16 cellular contexts compared by ENCODE assay signal in the genomic region with DNA sequence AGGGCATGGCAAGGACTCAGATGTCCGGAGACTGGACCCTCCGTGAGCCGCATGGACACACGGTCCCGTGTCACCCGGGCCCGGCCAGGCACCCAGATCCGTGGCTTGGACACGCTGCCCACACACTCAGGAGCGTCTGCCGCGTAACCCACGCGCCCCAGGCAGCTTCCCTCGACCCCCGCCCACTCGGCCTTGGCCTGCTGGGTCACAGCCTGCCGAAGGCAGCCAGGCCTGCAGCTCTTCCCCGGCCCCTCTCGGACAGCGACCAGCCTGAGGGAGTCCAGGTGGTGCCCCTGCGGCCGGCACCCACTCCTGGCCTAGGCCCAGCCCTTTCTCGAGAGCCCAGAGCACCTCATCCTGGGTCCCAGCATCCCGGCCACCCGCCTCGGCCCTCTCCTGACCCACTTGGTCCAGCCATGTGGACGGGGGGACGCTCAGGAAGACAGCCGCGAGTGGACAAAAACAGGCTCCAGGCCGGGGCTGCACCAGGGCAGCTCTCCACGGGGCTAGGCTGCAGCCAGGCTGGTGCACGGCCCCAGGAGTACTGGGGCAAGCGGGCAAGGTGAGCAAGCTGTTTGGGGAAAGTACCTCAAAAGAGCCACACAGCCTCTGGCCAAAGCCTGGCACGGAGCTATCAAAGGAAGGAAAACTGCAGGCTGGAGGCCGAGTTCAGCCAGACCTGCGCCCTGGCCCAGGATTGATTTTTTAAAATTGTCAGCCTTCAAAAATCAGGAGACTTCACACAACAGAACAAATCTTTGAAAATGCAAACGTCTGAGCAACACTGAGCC. TPM values are rescaled to one million over a fixed set of nuclear protein-coding genes. Genes with fewer than 3 reads are reported as not detected.
DNase-seq lines count a peak whose midpoint lies in the region; ATAC-seq and TF ChIP-seq lines count a peak whose summit lies in the region.
"Had no signal": no experiment of that assay in that cellular context is flagged by ENCODE, and none has a peak within 500 bp of the region (broad histone marks: within the 10 kb centered on the region; RNA-seq: fewer than 3 reads in every experiment).

No MANE protein-coding gene starts in this region.

- H2AFZ ChIP-seq in neuronal stem cell (ENCODE audit: low read length), result no peak overlapping the region

- peaks cover 48% of the 10 kb centered on the region for H3K79me1 ChIP-seq in neuronal stem cell (ENCODE audit: low read depth, low read length)

- peaks cover 60 to 100% (median 100%) of the 10 kb centered on the region in 11 experiments for H4K20me1 ChIP-seq in BLaER1 treated with 17β-estradiol and CSF1 and Interleukin-3, amounts not matched to agents 10 nM and 100 nM

- H2BK5ac ChIP-seq in neuronal stem cell (ENCODE audit: low read length), result peak overlapping the region; percentile 53

- peak overlapping the region; percentile 44 to 80 (median 69); a peak in 21 of 22 replicates for H3K9ac ChIP-seq in BLaER1 treated with 17β-estradiol and CSF1 and Interleukin-3, amounts not matched to agents 10 nM and 100 nM
- H3K9ac ChIP-seq in neuronal stem cell (ENCODE audit: low read depth, low read length, poor library complexity), result peak overlapping the region; percentile 4

- H3K27ac Mint-ChIP-seq in glutamatergic neuron (ENCODE audit: unreplicated experiment), result peak overlapping the region; percentile 86
- H3K27ac Mint-ChIP-seq: HFFc6 had no signal

- no peak overlapping the region for H3K18ac ChIP-seq in neuronal stem cell (ENCODE audit: low read length)

- no peak overlapping the region for H3K14ac ChIP-seq in neuronal stem cell (ENCODE audit: low read length)

- H4K8ac ChIP-seq in neuronal stem cell (ENCODE audit: low read depth, low read length), result no peak overlapping the region

- no peak overlapping the region for H4K91ac ChIP-seq in neuronal stem cell (ENCODE audit: low read depth, low read length, poor library complexity)

- DNase-seq in RWPE1 (ENCODE audit: low spot score) (no peak), glutamatergic neuron (peak; percentile 17), neuronal stem cell (ENCODE audit: low spot score) (no peak), foreskin keratinocyte (no peak)
- no peak for DNase-seq in effector CD8-positive, alpha-beta T cell (lab: John Stamatoyannopoulos, UW)
- DNase-seq: CD4-positive, CD25-positive, alpha-beta regulatory T cell; H7; HFFc6; IMR-90; MV-4-11; NCI-H446; NCI-H526; Right ventricle myocardium superior had no signal

- peaks cover 40 to 91% (median 73%) of the 10 kb centered on the region in 11 experiments for H3K36me3 ChIP-seq in BLaER1 treated with 17β-estradiol and CSF1 and Interleukin-3, amounts not matched to agents 10 nM and 100 nM
- peaks cover 17 to 86% of the 10 kb centered on the region in 2 donors for H3K36me3 ChIP-seq in neuronal stem cell (replicated peaks in 1 of 2; ENCODE audit: control insufficient read depth in 2 of 2, insufficient read depth in 2 of 2, low read length in 2 of 2)

- peak overlapping the region; percentile 55 for H3K4me3 Mint-ChIP-seq in glutamatergic neuron (ENCODE audit: unreplicated experiment)
- H3K4me3 Mint-ChIP-seq: HFFc6 had no signal

- H3K4ac ChIP-seq in neuronal stem cell (ENCODE audit: low read length), result no peak overlapping the region

- CTCF ChIA-PET in RWPE1 (lab: Yijun Ruan, JAX), result interaction anchor here (1.1 kb wide), 1 partner anchor 65 kb away, joined by 3 read pairs; a partner anchor contains a TSS

- no CpG with 5 or more reads among the region's 39 CpGs for WGBS in neuronal stem cell (ENCODE audit: extremely low coverage in 2 of 2, insufficient read length in 2 of 2, insufficient replicate concordance in 1 of 2), 2 donors

- peaks cover 6% of the 10 kb centered on the region for H3K9me3 Mint-ChIP-seq in glutamatergic neuron (ENCODE audit: unreplicated experiment)
- H3K9me3 Mint-ChIP-seq: CD4-positive, CD25-positive, alpha-beta regulatory T cell; HFFc6 had no signal

- no peak overlapping the region for H2BK15ac ChIP-seq in neuronal stem cell (ENCODE audit: low read length)

- no peak for TF ChIP-seq CTCF in RWPE1 (conservative IDR thresholded peaks at IDR 0.05; ENCODE audit: low read depth)
- TF ChIP-seq CTCF in glutamatergic neuron (IDR thresholded peaks at IDR 0.05; ENCODE audit: partially characterized antibody, unreplicated experiment), result no peak
- TF ChIP-seq CTCF in foreskin keratinocyte (conservative IDR thresholded peaks at IDR 0.05), result no peak

- no peaks in the 10 kb centered on the region for H3K27me3 ChIP-seq in BLaER1 treated with 17β-estradiol and CSF1 and Interleukin-3, amounts not matched to agents 10 nM and 100 nM
- H3K27me3 ChIP-seq in neuronal stem cell (ENCODE audit: control insufficient read depth in 3 of 3, insufficient read depth in 3 of 3, low read depth in 1 of 3, low read length in 3 of 3) (no peaks in the 10 kb centered on the region), foreskin keratinocyte (no peaks in the 10 kb centered on the region)

- H3K36me3 Mint-ChIP-seq in glutamatergic neuron (ENCODE audit: unreplicated experiment), result no peaks in the 10 kb centered on the region
- H3K36me3 Mint-ChIP-seq: CD4-positive, CD25-positive, alpha-beta regulatory T cell had no signal

- peaks cover 87 to 99% (median 91%) of the 10 kb centered on the region in 10 experiments for H3K4me1 ChIP-seq in BLaER1 treated with 17β-estradiol and CSF1 and Interleukin-3, amounts not matched to agents 10 nM and 100 nM
- H3K4me1 ChIP-seq in neuronal stem cell (ENCODE audit: control insufficient read depth in 2 of 2, insufficient read depth in 1 of 2, low read depth in 1 of 2, low read length in 2 of 2) (peaks cover 9 to 10% of the 10 kb centered on the region in 2 donors), foreskin keratinocyte (no peaks in the 10 kb centered on the region)

- ATAC-seq in foreskin keratinocyte (no peak), HG03097 (IDR thresholded peaks at IDR 0.05; ENCODE audit: low FRiP score, unreplicated experiment) (no peak)
- ATAC-seq: GM12878 had no signal

- H3K4me1 Mint-ChIP-seq in glutamatergic neuron (ENCODE audit: low read depth, unreplicated experiment), result peaks cover 28% of the 10 kb centered on the region

- peak overlapping the region; percentile 83 to 99 (median 95); a peak in 20 of 22 replicates for H3K4me2 ChIP-seq in BLaER1 treated with 17β-estradiol and CSF1 and Interleukin-3, amounts not matched to agents 10 nM and 100 nM
- no peak overlapping the region for H3K4me2 ChIP-seq in neuronal stem cell (ENCODE audit: insufficient read depth, low read length, poor library complexity, severe bottlenecking)

- peak overlapping the region in 1 of 10 experiments; percentile 35; a peak in 1 of 20 replicates for H3K4me3 ChIP-seq in BLaER1 treated with 17β-estradiol and CSF1 and Interleukin-3, amounts not matched to agents 10 nM and 100 nM
- H3K4me3 ChIP-seq in neuronal stem cell (ENCODE audit: low read length in 2 of 2), result no peak overlapping the region
- H3K4me3 ChIP-seq: GM12878 had no signal

- H3K27me3 Mint-ChIP-seq in glutamatergic neuron (ENCODE audit: unreplicated experiment), result peaks cover 11% of the 10 kb centered on the region
- H3K27me3 Mint-ChIP-seq: CD4-positive, CD25-positive, alpha-beta regulatory T cell had no signal

- H3K9me3 ChIP-seq in BLaER1 treated with 17β-estradiol and CSF1 and Interleukin-3, amounts not matched to agents 10 nM and 100 nM (replicated peaks in 1 of 11), result no peaks in the 10 kb centered on the region
- H3K9me3 ChIP-seq in neuronal stem cell (replicated peaks in 1 of 2; ENCODE audit: control insufficient read depth in 2 of 2, insufficient read depth in 1 of 2, low read depth in 1 of 2, low read length in 2 of 2), result no peaks in the 10 kb centered on the region

- no peak overlapping the region for H2AK5ac ChIP-seq in neuronal stem cell (ENCODE audit: low read depth, low read length)

- H2BK120ac ChIP-seq in neuronal stem cell (ENCODE audit: low read depth, low read length), result no peak overlapping the region

- H3K23ac ChIP-seq in neuronal stem cell (ENCODE audit: low read depth, low read length, poor library complexity), result no peak overlapping the region

- H2BK12ac ChIP-seq in neuronal stem cell (ENCODE audit: low read length), result no peak overlapping the region

- POLR2A ChIA-PET in RWPE1 (lab: Yijun Ruan, JAX; ENCODE audit: low non-redundant PET), result no interaction called here

- peak overlapping the region in 10 of 11 experiments; percentile 34 to 89 (median 77); a peak in 12 of 22 replicates for H3K27ac ChIP-seq in BLaER1 treated with 17β-estradiol and CSF1 and Interleukin-3, amounts not matched to agents 10 nM and 100 nM
- H3K27ac ChIP-seq in RWPE1, result peak overlapping the region; percentile 84
- H3K27ac ChIP-seq in neuronal stem cell (replicated peaks; ENCODE audit: low read length), result no peak overlapping the region
- no peak overlapping the region for H3K27ac ChIP-seq in foreskin keratinocyte

RNA-seq across cellular contexts. Expression of a gene that starts 6.5 kb away (rescaled TPM):
- total RNA-seq in glutamatergic neuron (ENCODE audit: unreplicated experiment), result 300 TPM
- 84.4 TPM for polyA plus RNA-seq in neuronal stem cell (2013, experiment 1 of 2)
- polyA plus RNA-seq in neuronal stem cell (2013, experiment 2 of 2), result 82.3 TPM
- 147 and 156 TPM in 2 replicates for total RNA-seq in foreskin keratinocyte
- 113 and 123 TPM in 2 replicates for polyA plus RNA-seq in foreskin keratinocyte

RNA-seq across cellular contexts. Expression of a gene that starts 11.8 kb away (rescaled TPM):
- 6.0 TPM for total RNA-seq in glutamatergic neuron (ENCODE audit: unreplicated experiment)
- polyA plus RNA-seq in neuronal stem cell (2013, experiment 1 of 2), result 0.95 TPM
- polyA plus RNA-seq in neuronal stem cell (2013, experiment 2 of 2), result 0.87 TPM
- total RNA-seq in foreskin keratinocyte, result 2.3 TPM in 2 replicates
- 1.8 and 1.9 TPM in 2 replicates for polyA plus RNA-seq in foreskin keratinocyte

RNA-seq across cellular contexts. Expression of a gene that starts 36.1 kb away (rescaled TPM):
- total RNA-seq in glutamatergic neuron (ENCODE audit: unreplicated experiment), result 30.5 TPM
- 109 TPM for polyA plus RNA-seq in neuronal stem cell (2013, experiment 1 of 2)
- 114 TPM for polyA plus RNA-seq in neuronal stem cell (2013, experiment 2 of 2)
- 110 and 114 TPM in 2 replicates for total RNA-seq in foreskin keratinocyte
- 182 and 190 TPM in 2 replicates for polyA plus RNA-seq in foreskin keratinocyte

Comparison
In these comparisons a context has a peak if more than half of its experiments do, and no peak if none do; other contexts are left out.
1. H3K27ac ChIP-seq: peak in BLaER1 treated with 17β-estradiol and CSF1 and Interleukin-3, amounts not matched to agents 10 nM and 100 nM (10 of 11) and RWPE1 (single experiment); none in neuronal stem cell (single experiment) and foreskin keratinocyte (single experiment).